ENCODE assay signal across 9 cellular contexts in the genomic region with DNA sequence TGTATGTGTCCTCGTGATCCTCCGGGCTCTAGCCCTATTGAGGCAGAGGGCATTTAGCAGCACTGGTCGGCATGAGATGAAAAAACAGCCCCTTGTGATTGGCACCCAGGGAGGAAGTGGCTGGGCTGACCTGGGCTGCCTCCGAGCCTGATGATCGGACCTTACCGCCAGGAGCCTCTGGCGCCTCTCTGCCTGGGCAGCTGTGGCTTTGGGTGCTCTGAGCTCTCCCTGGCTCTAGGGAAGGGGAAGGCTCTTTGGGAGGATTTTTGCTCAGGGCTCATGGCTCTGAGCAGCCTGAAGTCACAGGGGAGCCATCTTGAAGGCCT. TPM values are rescaled to one million over a fixed set of nuclear protein-coding genes. Genes with fewer than 3 reads are reported as not detected.
DNase-seq lines count a peak whose midpoint lies in the region; ATAC-seq and TF ChIP-seq lines count a peak whose summit lies in the region.
"Had no signal": no experiment of that assay in that cellular context is flagged by ENCODE, and none has a peak within 500 bp of the region (broad histone marks: within the 10 kb centered on the region; RNA-seq: fewer than 3 reads in every experiment).

No MANE protein-coding gene starts in this region.

- H3K9me3 ChIP-seq in HCT116 (ENCODE audit: control insufficient read depth in 1 of 2, insufficient read depth in 1 of 2, low read depth in 1 of 2, low read length in 2 of 2) (no peaks in the 10 kb centered on the region), adipocyte (ENCODE audit: control insufficient read depth, low read length) (no peaks in the 10 kb centered on the region), smooth muscle cell (replicated peaks; ENCODE audit: low read depth) (no peaks in the 10 kb centered on the region)

- H4K20me1 ChIP-seq in HCT116 (ENCODE audit: insufficient read depth) (no peaks in the 10 kb centered on the region), smooth muscle cell (ENCODE audit: low read depth) (no peaks in the 10 kb centered on the region)

- POLR2A ChIA-PET in HCT116 (lab: Charles Lee): no interaction called here

- 49% methylated on average over 7 of the region's 7 CpGs for WGBS in smooth muscle cell (ENCODE audit: low lambda C conversion rate)

- H3K4me2 ChIP-seq in HCT116 (ENCODE audit: low read length): no peak overlapping the region
- H3K4me2 ChIP-seq in smooth muscle cell: peak overlapping the region; percentile 69

- H3K27ac ChIP-seq in HCT116 (ENCODE audit: low read depth, low read length) (peak overlapping the region; percentile 12; the same call in 1 of the 2 replicates), smooth muscle cell (ENCODE audit: low read depth) (peak overlapping the region; percentile 87)

- H3K9ac ChIP-seq in HCT116 (ENCODE audit: low read length) (no peak overlapping the region), adipocyte (ENCODE audit: low read length) (peak overlapping the region; percentile 85), smooth muscle cell (ENCODE audit: low read depth) (no peak overlapping the region)

- intact Hi-C loops in HCT116 (cut with micrococcal nuclease): no loop called here

- TF ChIP-seq CTCF in HCT116 (IDR thresholded peaks at IDR 0.05 in 2 of 3, conservative IDR thresholded peaks at IDR 0.05 in 1 of 3; ENCODE audit: borderline replicate concordance in 1 of 3, insufficient read depth in 1 of 3, low read depth in 2 of 3, low read length in 2 of 3) (no peak), smooth muscle cell (IDR thresholded peaks at IDR 0.05; ENCODE audit: borderline replicate concordance, insufficient read depth, poor library complexity, severe bottlenecking) (no peak)

- BruUV-seq in HCT116 (replicated peaks; lab: Mats Ljungman, UMichigan): no TSS peak

- DNase-seq in HCT116 (ENCODE audit: low read depth, low spot score) (no peak), adipocyte (ENCODE audit: low read depth) (no peak), kidney tubule cell (ENCODE audit: low spot score) (peak; percentile 32), smooth muscle cell (lab: John Stamatoyannopoulos, UW; ENCODE audit: unreplicated experiment) (no peak), erythroblast (lab: John Stamatoyannopoulos, UW) (no peak), HT-29 (ENCODE audit: low spot score) (no peak)
- DNase-seq in activated effector memory CD4-positive, alpha-beta T cell treated with Interleukin-2 at 50 U/mL for 16 hours: no peak

- ATAC-seq in HCT116 (0 out of 2 replicates have a peak, but pooled peaks have one; percentile 8), GM19455 (IDR thresholded peaks at IDR 0.05; ENCODE audit: unreplicated experiment) (no peak)

- TF ChIP-seq RAD21 in HCT116 (IDR thresholded peaks at IDR 0.05; ENCODE audit: low read depth): no peak

- H3K27me3 ChIP-seq in HCT116 (ENCODE audit: insufficient read depth, low read length) (no peaks in the 10 kb centered on the region), adipocyte (replicated peaks; ENCODE audit: control insufficient read depth, insufficient read depth, low read length) (no peaks in the 10 kb centered on the region), smooth muscle cell (ENCODE audit: low read depth) (no peaks in the 10 kb centered on the region)

- H3K4me1 ChIP-seq in HCT116 (ENCODE audit: control insufficient read depth in 1 of 2, insufficient read depth in 2 of 2, low read length in 2 of 2) (peaks cover 10 to 21% of the 10 kb centered on the region in 2 experiments; a peak in 3 of 4 replicates), adipocyte (ENCODE audit: control insufficient read depth, insufficient read depth, low read length) (peaks cover 61% of the 10 kb centered on the region), smooth muscle cell (ENCODE audit: low read depth) (peaks cover 21% of the 10 kb centered on the region)

- no peaks in the 10 kb centered on the region for H3K9me2 ChIP-seq in HCT116 (ENCODE audit: insufficient read depth)

- H2AFZ ChIP-seq in HCT116 (ENCODE audit: low read depth, low read length, poor library complexity, severe bottlenecking) (peak overlapping the region; percentile 77), smooth muscle cell (ENCODE audit: low read depth) (peak overlapping the region; percentile 70)
- H2AFZ ChIP-seq: PC-9 had no signal

- H3K79me2 ChIP-seq in HCT116 (ENCODE audit: insufficient read depth, low read length): no peaks in the 10 kb centered on the region
- no peaks in the 10 kb centered on the region for H3K79me2 ChIP-seq in smooth muscle cell (ENCODE audit: low read depth)

- H3F3A ChIP-seq in smooth muscle cell (ENCODE audit: low read depth): peaks cover 8% of the 10 kb centered on the region

- RAD21 ChIA-PET in HCT116 (lab: Charles Lee; ENCODE audit: low non-redundant PET in 1 of 2, low total read pairs in 2 of 2, uncharacterized antibody in 2 of 2, unreplicated experiment in 2 of 2): no interaction called here

- no peaks in the 10 kb centered on the region for H3K36me3 ChIP-seq in HCT116 (ENCODE audit: control insufficient read depth in 1 of 2, insufficient read depth in 2 of 2, low read length in 2 of 2)
- no peaks in the 10 kb centered on the region for H3K36me3 ChIP-seq in adipocyte (ENCODE audit: control insufficient read depth, insufficient read depth, low read length, severe bottlenecking)
- no peaks in the 10 kb centered on the region for H3K36me3 ChIP-seq in smooth muscle cell (ENCODE audit: low read depth)

- CTCF ChIA-PET in HCT116 (lab: Charles Lee): no interaction called here

- TF ChIP-seq POLR2A in HCT116 (IDR thresholded peaks at IDR 0.05; ENCODE audit: borderline replicate concordance, extremely low read depth, insufficient read depth, insufficient read length): no peak
- TF ChIP-seq POLR2A in erythroblast (IDR thresholded peaks at IDR 0.05; ENCODE audit: low read length): no peak

- H3K4me3 ChIP-seq in HCT116 (replicated peaks in 1 of 2; ENCODE audit: low read depth in 1 of 2, low read length in 2 of 2) (no peak overlapping the region), adipocyte (ENCODE audit: low read length) (peak overlapping the region; percentile 57), smooth muscle cell (no peak overlapping the region)
- H3K4me3 ChIP-seq: PC-9 had no signal

TF ChIP-seq in HCT116, 20 proteins besides CTCF, POLR2A, EP300 and RAD21 (continues in another document):
- TF ChIP-seq SIN3A (IDR thresholded peaks at IDR 0.05; ENCODE audit: low read depth) (no peak), ELF1 (IDR thresholded peaks at IDR 0.05; ENCODE audit: borderline replicate concordance, low read depth) (no peak), JUND (IDR thresholded peaks at IDR 0.05) (no peak)
- TF ChIP-seq, protein P1, sequence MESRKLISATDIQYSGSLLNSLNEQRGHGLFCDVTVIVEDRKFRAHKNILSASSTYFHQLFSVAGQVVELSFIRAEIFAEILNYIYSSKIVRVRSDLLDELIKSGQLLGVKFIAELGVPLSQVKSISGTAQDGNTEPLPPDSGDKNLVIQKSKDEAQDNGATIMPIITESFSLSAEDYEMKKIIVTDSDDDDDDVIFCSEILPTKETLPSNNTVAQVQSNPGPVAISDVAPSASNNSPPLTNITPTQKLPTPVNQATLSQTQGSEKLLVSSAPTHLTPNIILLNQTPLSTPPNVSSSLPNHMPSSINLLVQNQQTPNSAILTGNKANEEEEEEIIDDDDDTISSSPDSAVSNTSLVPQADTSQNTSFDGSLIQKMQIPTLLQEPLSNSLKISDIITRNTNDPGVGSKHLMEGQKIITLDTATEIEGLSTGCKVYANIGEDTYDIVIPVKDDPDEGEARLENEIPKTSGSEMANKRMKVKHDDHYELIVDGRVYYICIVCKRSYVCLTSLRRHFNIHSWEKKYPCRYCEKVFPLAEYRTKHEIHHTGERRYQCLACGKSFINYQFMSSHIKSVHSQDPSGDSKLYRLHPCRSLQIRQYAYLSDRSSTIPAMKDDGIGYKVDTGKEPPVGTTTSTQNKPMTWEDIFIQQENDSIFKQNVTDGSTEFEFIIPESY (IDR thresholded peaks at IDR 0.05; ENCODE audit: extremely low read depth, insufficient replicate concordance, low read length): no peak

RNA-seq across cellular contexts. Expression of a gene that starts 7.1 kb away (rescaled TPM):
- total RNA-seq in HCT116 (2021; ENCODE audit: unreplicated experiment): 0.66 TPM
- polyA plus RNA-seq in HCT116 (2012): 0.22 and 0.36 TPM in 2 replicates
- 4.9 and 13.9 TPM in 2 replicates for total RNA-seq in smooth muscle cell
- polyA plus RNA-seq in smooth muscle cell: 20.5 and 22.2 TPM in 2 replicates
- total RNA-seq in HT-29 (2014; rRNA removed; shearing (Covaris generic)): not detected in 2 replicates

RNA-seq across cellular contexts. Expression of a gene that starts 9.4 kb away (rescaled TPM):
- total RNA-seq in HCT116 (2021; ENCODE audit: unreplicated experiment) (not detected), smooth muscle cell (0.31 and 1.4 TPM in 2 replicates)
- polyA plus RNA-seq in HCT116 (2012): 0.39 and 0.62 TPM in 2 replicates
- polyA plus RNA-seq in smooth muscle cell: 5.0 and 5.8 TPM in 2 replicates
- total RNA-seq in HT-29 (2014; rRNA removed; shearing (Covaris generic)): not detected in 2 replicates

RNA-seq across cellular contexts. Expression of a gene that starts 29.2 kb away (rescaled TPM):
- total RNA-seq in HCT116 (2021; ENCODE audit: unreplicated experiment) (61.1 TPM), smooth muscle cell (4.9 and 12.2 TPM in 2 replicates)
- polyA plus RNA-seq in HCT116 (2012): 34.4 and 40.6 TPM in 2 replicates
- polyA plus RNA-seq in smooth muscle cell: 20.5 and 25.4 TPM in 2 replicates
- total RNA-seq in HT-29 (2014; rRNA removed; shearing (Covaris generic)): 42.0 and 46.5 TPM in 2 replicates

RNA-seq across cellular contexts. Expression of a gene that starts 55.2 kb away (rescaled TPM):
- 14.7 TPM for total RNA-seq in HCT116 (2021; ENCODE audit: unreplicated experiment)
- polyA plus RNA-seq in HCT116 (2012): 11.4 and 13.8 TPM in 2 replicates
- 6.9 and 9.9 TPM in 2 replicates for total RNA-seq in smooth muscle cell
- polyA plus RNA-seq in smooth muscle cell: 1.2 and 13.2 TPM in 2 replicates
- total RNA-seq in HT-29 (2014; rRNA removed; shearing (Covaris generic)): 1.0 and 2.6 TPM in 2 replicates
